In genomic region chr20:45322952-45323383, GRCh38 we compare ENCODE assay signal across 1 cellular context.
TF ChIP-seq lines count a peak whose summit lies in the region.

No MANE protein-coding gene starts in this region.

TF ChIP-seq in K562, 482 proteins besides CTCF, POLR2A, EP300 and RAD21 (continued from another document and continues in another):
- TF ChIP-seq, protein P1, sequence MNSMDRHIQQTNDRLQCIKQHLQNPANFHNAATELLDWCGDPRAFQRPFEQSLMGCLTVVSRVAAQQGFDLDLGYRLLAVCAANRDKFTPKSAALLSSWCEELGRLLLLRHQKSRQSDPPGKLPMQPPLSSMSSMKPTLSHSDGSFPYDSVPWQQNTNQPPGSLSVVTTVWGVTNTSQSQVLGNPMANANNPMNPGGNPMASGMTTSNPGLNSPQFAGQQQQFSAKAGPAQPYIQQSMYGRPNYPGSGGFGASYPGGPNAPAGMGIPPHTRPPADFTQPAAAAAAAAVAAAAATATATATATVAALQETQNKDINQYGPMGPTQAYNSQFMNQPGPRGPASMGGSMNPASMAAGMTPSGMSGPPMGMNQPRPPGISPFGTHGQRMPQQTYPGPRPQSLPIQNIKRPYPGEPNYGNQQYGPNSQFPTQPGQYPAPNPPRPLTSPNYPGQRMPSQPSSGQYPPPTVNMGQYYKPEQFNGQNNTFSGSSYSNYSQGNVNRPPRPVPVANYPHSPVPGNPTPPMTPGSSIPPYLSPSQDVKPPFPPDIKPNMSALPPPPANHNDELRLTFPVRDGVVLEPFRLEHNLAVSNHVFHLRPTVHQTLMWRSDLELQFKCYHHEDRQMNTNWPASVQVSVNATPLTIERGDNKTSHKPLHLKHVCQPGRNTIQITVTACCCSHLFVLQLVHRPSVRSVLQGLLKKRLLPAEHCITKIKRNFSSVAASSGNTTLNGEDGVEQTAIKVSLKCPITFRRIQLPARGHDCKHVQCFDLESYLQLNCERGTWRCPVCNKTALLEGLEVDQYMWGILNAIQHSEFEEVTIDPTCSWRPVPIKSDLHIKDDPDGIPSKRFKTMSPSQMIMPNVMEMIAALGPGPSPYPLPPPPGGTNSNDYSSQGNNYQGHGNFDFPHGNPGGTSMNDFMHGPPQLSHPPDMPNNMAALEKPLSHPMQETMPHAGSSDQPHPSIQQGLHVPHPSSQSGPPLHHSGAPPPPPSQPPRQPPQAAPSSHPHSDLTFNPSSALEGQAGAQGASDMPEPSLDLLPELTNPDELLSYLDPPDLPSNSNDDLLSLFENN (IDR thresholded peaks at IDR 0.05; ENCODE audit: low read depth in 2 of 2, low read length in 2 of 2), result no peak
- TF ChIP-seq KLF13 (tag; IDR thresholded peaks at IDR 0.05; ENCODE audit: borderline replicate concordance, low read depth) (no peak), ZNF79 (CRISPR knock-in tag; IDR thresholded peaks at IDR 0.05; ENCODE audit: low read depth) (no peak), MIER1 (IDR thresholded peaks at IDR 0.05; ENCODE audit: low read depth) (no peak), CCNT2 (IDR thresholded peaks at IDR 0.05; ENCODE audit: borderline replicate concordance, extremely low read depth, insufficient read length, low read depth, low read length) (no peak), ZHX1 (conservative IDR thresholded peaks at IDR 0.05; ENCODE audit: low read length) (no peak), E2F8 (IDR thresholded peaks at IDR 0.05; ENCODE audit: low read depth, partially characterized antibody) (no peak), SMARCC2 (IDR thresholded peaks at IDR 0.05; ENCODE audit: low read depth) (no peak), MBD2 (IDR thresholded peaks at IDR 0.05; ENCODE audit: borderline replicate concordance, low read depth) (no peak), PPARD (CRISPR knock-in tag; IDR thresholded peaks at IDR 0.05) (no peak), ARID1B (IDR thresholded peaks at IDR 0.05) (no peak), RBM14 (IDR thresholded peaks at IDR 0.05; ENCODE audit: borderline replicate concordance, insufficient read depth, low read depth, low read length) (no peak), ATF4 (CRISPR knock-in tag; IDR thresholded peaks at IDR 0.05) (no peak), ZKSCAN1 (IDR thresholded peaks at IDR 0.05; ENCODE audit: low read depth, low read length) (0 out of 2 replicates have a peak, but pooled peaks have one; percentile 17), ZKSCAN3 (CRISPR knock-in tag; IDR thresholded peaks at IDR 0.05) (no peak), CHD2 (IDR thresholded peaks at IDR 0.05; ENCODE audit: low read depth, low read length) (no peak), RERE (CRISPR knock-in tag; IDR thresholded peaks at IDR 0.05; ENCODE audit: borderline replicate concordance) (no peak), FOXK1 (CRISPR knock-in tag; IDR thresholded peaks at IDR 0.05; ENCODE audit: borderline replicate concordance) (no peak), ZBTB9 (CRISPR knock-in tag; IDR thresholded peaks at IDR 0.05) (0 out of 2 replicates have a peak, but pooled peaks have one; percentile 21), ZNF778 (CRISPR knock-in tag; IDR thresholded peaks at IDR 0.05) (no peak)
- TF ChIP-seq, protein P2, sequence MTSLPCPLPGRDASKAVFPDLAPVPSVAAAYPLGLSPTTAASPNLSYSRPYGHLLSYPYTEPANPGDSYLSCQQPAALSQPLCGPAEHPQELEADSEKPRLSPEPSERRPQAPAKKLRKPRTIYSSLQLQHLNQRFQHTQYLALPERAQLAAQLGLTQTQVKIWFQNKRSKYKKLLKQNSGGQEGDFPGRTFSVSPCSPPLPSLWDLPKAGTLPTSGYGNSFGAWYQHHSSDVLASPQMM (CRISPR knock-in tag; IDR thresholded peaks at IDR 0.05), result no peak
- TF ChIP-seq, protein P3, sequence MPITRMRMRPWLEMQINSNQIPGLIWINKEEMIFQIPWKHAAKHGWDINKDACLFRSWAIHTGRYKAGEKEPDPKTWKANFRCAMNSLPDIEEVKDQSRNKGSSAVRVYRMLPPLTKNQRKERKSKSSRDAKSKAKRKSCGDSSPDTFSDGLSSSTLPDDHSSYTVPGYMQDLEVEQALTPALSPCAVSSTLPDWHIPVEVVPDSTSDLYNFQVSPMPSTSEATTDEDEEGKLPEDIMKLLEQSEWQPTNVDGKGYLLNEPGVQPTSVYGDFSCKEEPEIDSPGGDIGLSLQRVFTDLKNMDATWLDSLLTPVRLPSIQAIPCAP (CRISPR knock-in tag; IDR thresholded peaks at IDR 0.05; ENCODE audit: borderline replicate concordance), result no peak
- TF ChIP-seq, protein P4, sequence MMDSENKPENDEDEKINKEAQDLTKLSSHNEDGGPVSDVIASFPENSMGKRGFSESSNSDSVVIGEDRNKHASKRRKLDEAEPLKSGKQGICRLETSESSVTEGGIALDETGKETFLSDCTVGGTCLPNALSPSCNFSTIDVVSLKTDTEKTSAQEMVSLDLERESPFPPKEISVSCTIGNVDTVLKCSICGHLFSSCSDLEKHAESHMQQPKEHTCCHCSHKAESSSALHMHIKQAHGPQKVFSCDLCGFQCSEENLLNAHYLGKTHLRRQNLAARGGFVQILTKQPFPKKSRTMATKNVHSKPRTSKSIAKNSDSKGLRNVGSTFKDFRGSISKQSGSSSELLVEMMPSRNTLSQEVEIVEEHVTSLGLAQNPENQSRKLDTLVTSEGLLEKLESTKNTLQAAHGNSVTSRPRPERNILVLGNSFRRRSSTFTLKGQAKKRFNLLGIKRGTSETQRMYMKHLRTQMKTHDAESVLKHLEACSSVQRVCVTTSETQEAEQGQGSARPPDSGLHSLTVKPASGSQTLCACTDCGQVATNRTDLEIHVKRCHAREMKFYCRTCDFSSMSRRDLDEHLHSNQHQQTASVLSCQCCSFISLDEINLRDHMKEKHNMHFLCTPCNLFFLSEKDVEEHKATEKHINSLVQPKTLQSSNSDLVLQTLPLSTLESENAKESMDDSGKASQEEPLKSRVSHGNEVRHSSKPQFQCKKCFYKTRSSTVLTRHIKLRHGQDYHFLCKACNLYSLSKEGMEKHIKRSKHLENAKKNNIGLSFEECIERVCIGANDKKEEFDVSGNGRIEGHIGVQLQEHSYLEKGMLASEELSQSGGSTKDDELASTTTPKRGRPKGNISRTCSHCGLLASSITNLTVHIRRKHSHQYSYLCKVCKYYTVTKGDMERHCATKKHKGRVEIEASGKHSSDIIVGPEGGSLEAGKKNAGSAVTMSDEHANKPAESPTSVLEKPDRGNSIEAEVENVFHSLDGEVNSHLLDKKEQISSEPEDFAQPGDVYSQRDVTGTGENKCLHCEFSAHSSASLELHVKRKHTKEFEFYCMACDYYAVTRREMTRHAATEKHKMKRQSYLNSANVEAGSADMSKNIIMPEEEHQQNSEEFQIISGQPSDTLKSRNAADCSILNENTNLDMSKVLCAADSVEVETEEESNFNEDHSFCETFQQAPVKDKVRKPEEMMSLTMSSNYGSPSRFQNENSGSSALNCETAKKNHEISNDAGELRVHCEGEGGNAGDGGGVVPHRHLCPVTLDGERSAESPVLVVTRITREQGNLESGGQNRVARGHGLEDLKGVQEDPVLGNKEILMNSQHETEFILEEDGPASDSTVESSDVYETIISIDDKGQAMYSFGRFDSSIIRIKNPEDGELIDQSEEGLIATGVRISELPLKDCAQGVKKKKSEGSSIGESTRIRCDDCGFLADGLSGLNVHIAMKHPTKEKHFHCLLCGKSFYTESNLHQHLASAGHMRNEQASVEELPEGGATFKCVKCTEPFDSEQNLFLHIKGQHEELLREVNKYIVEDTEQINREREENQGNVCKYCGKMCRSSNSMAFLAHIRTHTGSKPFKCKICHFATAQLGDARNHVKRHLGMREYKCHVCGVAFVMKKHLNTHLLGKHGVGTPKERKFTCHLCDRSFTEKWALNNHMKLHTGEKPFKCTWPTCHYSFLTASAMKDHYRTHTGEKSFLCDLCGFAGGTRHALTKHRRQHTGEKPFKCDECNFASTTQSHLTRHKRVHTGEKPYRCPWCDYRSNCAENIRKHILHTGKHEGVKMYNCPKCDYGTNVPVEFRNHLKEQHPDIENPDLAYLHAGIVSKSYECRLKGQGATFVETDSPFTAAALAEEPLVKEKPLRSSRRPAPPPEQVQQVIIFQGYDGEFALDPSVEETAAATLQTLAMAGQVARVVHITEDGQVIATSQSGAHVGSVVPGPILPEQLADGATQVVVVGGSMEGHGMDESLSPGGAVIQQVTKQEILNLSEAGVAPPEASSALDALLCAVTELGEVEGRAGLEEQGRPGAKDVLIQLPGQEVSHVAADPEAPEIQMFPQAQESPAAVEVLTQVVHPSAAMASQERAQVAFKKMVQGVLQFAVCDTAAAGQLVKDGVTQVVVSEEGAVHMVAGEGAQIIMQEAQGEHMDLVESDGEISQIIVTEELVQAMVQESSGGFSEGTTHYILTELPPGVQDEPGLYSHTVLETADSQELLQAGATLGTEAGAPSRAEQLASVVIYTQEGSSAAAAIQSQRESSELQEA (IDR thresholded peaks at IDR 0.05; ENCODE audit: low read depth), result no peak
